ENCODE assay signal across 20 cellular contexts in genomic region chr17:72794152-72794551, GRCh38.
DNase-seq lines count a peak whose midpoint lies in the region; ATAC-seq, FAIRE-seq and TF ChIP-seq lines count a peak whose summit lies in the region.
"Had no signal": no experiment of that assay in that cellular context is flagged by ENCODE, and none has a peak within 500 bp of the region (broad histone marks: within the 10 kb centered on the region; RNA-seq: fewer than 3 reads in every experiment).

No MANE protein-coding gene starts in this region.

- RAD21 ChIA-PET in HCT116 (lab: Charles Lee; ENCODE audit: low non-redundant PET in 1 of 2, low total read pairs in 2 of 2, uncharacterized antibody in 2 of 2, unreplicated experiment in 2 of 2): no interaction called here

- no peaks in the 10 kb centered on the region for H3K79me2 ChIP-seq in HCT116 (ENCODE audit: insufficient read depth, low read length)

- H3K9me3 ChIP-seq in HCT116 (ENCODE audit: control insufficient read depth in 1 of 2, insufficient read depth in 1 of 2, low read depth in 1 of 2, low read length in 2 of 2) (peaks cover 0 to 17% of the 10 kb centered on the region in 2 experiments; a peak in 2 of 4 replicates), gastrocnemius medialis (peaks cover 0 to 10% (median 0%) of the 10 kb centered on the region in 3 donors)

- peaks cover 3% of the 10 kb centered on the region for H3K36me3 Mint-ChIP-seq in central memory CD8-positive, alpha-beta T cell (ENCODE audit: insufficient read depth)

- in situ Hi-C loops in gastrocnemius medialis (cut with MboI; ENCODE audit: low sequenced_read_pairs in 4 of 4): no loop called here

- H3K27ac ChIP-seq in HCT116 (ENCODE audit: low read depth, low read length): no peak overlapping the region
- H3K27ac ChIP-seq in gastrocnemius medialis: no peak overlapping the region
- H3K27ac ChIP-seq: 22Rv1; A549; BLaER1 treated with 17β-estradiol and CSF1 and Interleukin-3, amounts not matched to agents 10 nM and 100 nM; C4-2B had no signal

- peak; percentile 42 for FAIRE-seq in urothelium cell line (lab: Jason Lieb, UNC)
- FAIRE-seq: A549, D721Med, G401.6, GM12891 had no signal

- no peak overlapping the region for H2AFZ ChIP-seq in HCT116 (ENCODE audit: low read depth, low read length, poor library complexity, severe bottlenecking)

- H3K4me1 ChIP-seq in HCT116 (ENCODE audit: control insufficient read depth in 1 of 2, insufficient read depth in 2 of 2, low read length in 2 of 2) (no peaks in the 10 kb centered on the region), gastrocnemius medialis (no peaks in the 10 kb centered on the region)

- TF ChIP-seq RAD21 in HCT116 (IDR thresholded peaks at IDR 0.05; ENCODE audit: low read depth): no peak

- H3K36me3 ChIP-seq in HCT116 (ENCODE audit: control insufficient read depth in 1 of 2, insufficient read depth in 2 of 2, low read length in 2 of 2): no peaks in the 10 kb centered on the region
- no peaks in the 10 kb centered on the region for H3K36me3 ChIP-seq in gastrocnemius medialis

- TF ChIP-seq CTCF in HCT116 (IDR thresholded peaks at IDR 0.05 in 2 of 3, conservative IDR thresholded peaks at IDR 0.05 in 1 of 3; ENCODE audit: borderline replicate concordance in 1 of 3, insufficient read depth in 1 of 3, low read depth in 2 of 3, low read length in 2 of 3) (no peak), gastrocnemius medialis (IDR thresholded peaks at IDR 0.05 in 4 of 5, conservative IDR thresholded peaks at IDR 0.05 in 1 of 5) (no peak)

- POLR2A ChIA-PET in HCT116 (lab: Charles Lee): no interaction called here

- no peaks in the 10 kb centered on the region for H4K20me1 ChIP-seq in HCT116 (ENCODE audit: insufficient read depth)
- H4K20me1 ChIP-seq: BLaER1 treated with 17β-estradiol and CSF1 and Interleukin-3, amounts not matched to agents 10 nM and 100 nM had no signal

- no TSS peak for BruUV-seq in HCT116 (replicated peaks; lab: Mats Ljungman, UMichigan)

- H3K27me3 ChIP-seq in HCT116 (ENCODE audit: insufficient read depth, low read length) (no peaks in the 10 kb centered on the region), gastrocnemius medialis (no peaks in the 10 kb centered on the region)
- H3K27me3 ChIP-seq: BLaER1 treated with 17β-estradiol and CSF1 and Interleukin-3, amounts not matched to agents 10 nM and 100 nM had no signal

- H3K4me1 Mint-ChIP-seq in central memory CD8-positive, alpha-beta T cell: no peaks in the 10 kb centered on the region
- H3K4me1 Mint-ChIP-seq: B cell had no signal

- H3K4me3 Mint-ChIP-seq in central memory CD8-positive, alpha-beta T cell: no peak overlapping the region
- H3K4me3 Mint-ChIP-seq: B cell; CD4-positive, alpha-beta T cell; CD8-positive, alpha-beta T cell had no signal

- H3K4me3 ChIP-seq in HCT116 (replicated peaks in 1 of 2; ENCODE audit: low read depth in 1 of 2, low read length in 2 of 2) (no peak overlapping the region), gastrocnemius medialis (no peak overlapping the region)
- H3K4me3 ChIP-seq: A549; BLaER1 treated with 17β-estradiol and CSF1 and Interleukin-3, amounts not matched to agents 10 nM and 100 nM had no signal

- H3K27me3 Mint-ChIP-seq in central memory CD8-positive, alpha-beta T cell: no peaks in the 10 kb centered on the region
- H3K27me3 Mint-ChIP-seq: B cell; CD4-positive, alpha-beta T cell had no signal

- no peak overlapping the region for H3K9ac ChIP-seq in HCT116 (ENCODE audit: low read length)
- H3K9ac ChIP-seq: BLaER1 treated with 17β-estradiol and CSF1 and Interleukin-3, amounts not matched to agents 10 nM and 100 nM had no signal

- intact Hi-C loops in HCT116 (cut with micrococcal nuclease) (no loop called here), gastrocnemius medialis (cut with DNase I; ENCODE audit: low total_unique reads) (no loop called here)

- peak overlapping the region; percentile 1 for H3K27ac Mint-ChIP-seq in central memory CD8-positive, alpha-beta T cell (ENCODE audit: low read depth)
- H3K27ac Mint-ChIP-seq: B cell; CD4-positive, alpha-beta T cell; CD8-positive, alpha-beta T cell had no signal

- peaks cover 38% of the 10 kb centered on the region for H3K9me3 Mint-ChIP-seq in central memory CD8-positive, alpha-beta T cell

- TF ChIP-seq POLR2A in HCT116 (IDR thresholded peaks at IDR 0.05; ENCODE audit: borderline replicate concordance, extremely low read depth, insufficient read depth, insufficient read length) (no peak), gastrocnemius medialis (IDR thresholded peaks at IDR 0.05) (no peak)

- H3K9me2 ChIP-seq in HCT116 (ENCODE audit: insufficient read depth): no peaks in the 10 kb centered on the region

- ATAC-seq in HCT116 (no peak), gastrocnemius medialis (no peak)
- ATAC-seq in central memory CD8-positive, alpha-beta T cell (replicated peaks; ENCODE audit: extremely low read depth, poor library complexity, severe bottlenecking): no peak
- ATAC-seq: A549; CD8-positive, alpha-beta T cell had no signal

- DNase-seq in HCT116 (ENCODE audit: low read depth, low spot score) (no peak), urothelium cell line (ENCODE audit: low spot score) (no peak), OCI-M2 (lab: John Stamatoyannopoulos, UW; ENCODE audit: unreplicated experiment) (no peak), gastrocnemius medialis (no peak)
- DNase-seq in central memory CD8-positive, alpha-beta T cell (ENCODE audit: low spot score in 2 of 2): no peak
- DNase-seq: AML-193; Caco-2; Calu3; CD4-positive, alpha-beta T cell; CD8-positive, alpha-beta T cell; DMS79 treated with DMSO at 0.1 percent for 48 hours; GF-D8 had no signal

- CTCF ChIA-PET in HCT116 (lab: Charles Lee): no interaction called here

- H3K4me2 ChIP-seq in HCT116 (ENCODE audit: low read length): no peak overlapping the region
- H3K4me2 ChIP-seq: A549; BLaER1 treated with 17β-estradiol and CSF1 and Interleukin-3, amounts not matched to agents 10 nM and 100 nM had no signal

TF ChIP-seq in HCT116, 20 proteins besides CTCF, POLR2A, EP300 and RAD21:
- TF ChIP-seq ZNF274 (IDR thresholded peaks at IDR 0.05; ENCODE audit: low read depth, low read length): peak; percentile 59
- no peak for TF ChIP-seq SRF (IDR thresholded peaks at IDR 0.05; ENCODE audit: low read depth)
